ENCODE assay signal across 8 cellular contexts in genomic region chr15:67063689-67064606, GRCh38. TPM values are rescaled to one million over a fixed set of nuclear protein-coding genes. Genes with fewer than 3 reads are reported as not detected.
DNase-seq lines count a peak whose midpoint lies in the region; FAIRE-seq and TF ChIP-seq lines count a peak whose summit lies in the region.

No MANE protein-coding gene starts in this region.

- H3K36me3 Mint-ChIP-seq in progenitor cell of endocrine pancreas (ENCODE audit: insufficient read depth): no peaks in the 10 kb centered on the region

- no peaks in the 10 kb centered on the region for H3K36me3 ChIP-seq in HEK293 (ENCODE audit: control insufficient read depth in 2 of 2, insufficient read depth in 1 of 2, low read length in 2 of 2)
- H3K36me3 ChIP-seq in esophagus muscularis mucosa: no peaks in the 10 kb centered on the region

- H3K4me3 ChIP-seq in HEK293 (ENCODE audit: low read depth, low read length) (peak overlapping the region; percentile 4), esophagus muscularis mucosa (peak overlapping the region in 2 of 4 donors; percentile 61 to 92)

- no peak for FAIRE-seq in GM12891 (lab: Jason Lieb, UNC)

- intact Hi-C loops in esophagus muscularis mucosa (cut with DNase I): loop anchor here (2.0 kb wide), 1 partner anchor 189 kb away; no protein-coding TSS in a partner anchor

- peak overlapping the region; percentile 90 for H3K27ac Mint-ChIP-seq in progenitor cell of endocrine pancreas

- H3K4me1 ChIP-seq in HEK293 (ENCODE audit: control insufficient read depth, insufficient read depth, low read length): peaks cover 22% of the 10 kb centered on the region
- H3K4me1 ChIP-seq in esophagus muscularis mucosa: peaks cover 15 to 38% (median 30%) of the 10 kb centered on the region in 4 donors

- TF ChIP-seq EP300 in esophagus muscularis mucosa (IDR thresholded peaks at IDR 0.05): no peak

- H3K9me3 ChIP-seq in HEK293 (ENCODE audit: control insufficient read depth, insufficient read depth, low read depth, low read length) (no peaks in the 10 kb centered on the region), esophagus muscularis mucosa (no peaks in the 10 kb centered on the region)

- WGBS in esophagus muscularis mucosa: 81% methylated on average over 29 of the region's 33 CpGs

- no peak for TF ChIP-seq POLR2A in esophagus muscularis mucosa (IDR thresholded peaks at IDR 0.05; ENCODE audit: low read depth)
- no peak for TF ChIP-seq POLR2A in GM12891 (IDR thresholded peaks at IDR 0.05; ENCODE audit: low read depth, low read length)

- H3K4me3 Mint-ChIP-seq in progenitor cell of endocrine pancreas (ENCODE audit: low read depth): peak overlapping the region; percentile 65

- DNase-seq in SIG-M5 (lab: John Stamatoyannopoulos, UW): peak; percentile 26
- no peak for DNase-seq in esophagus muscularis mucosa (ENCODE audit: extremely low spot score)
- peak; percentile 20 for DNase-seq in progenitor cell of endocrine pancreas (ENCODE audit: low spot score, unreplicated experiment)
- DNase-seq in ureter (ENCODE audit: low spot score): no peak
- no peak for DNase-seq in COR-L47 (lab: John Stamatoyannopoulos, UW)
- no peak for DNase-seq in GM12891 (ENCODE audit: insufficient read length, low spot score)
- DNase-seq in NCI-H1694 (lab: John Stamatoyannopoulos, UW): no peak

- CTCF ChIA-PET in HEK293 (lab: Yijun Ruan, JAX): interaction anchor here (0.5 to 1.1 kb wide), 9 partner anchors 16 to 731 kb away, joined by 3 read pairs; no protein-coding TSS in a partner anchor

- no peaks in the 10 kb centered on the region for H3K9me3 Mint-ChIP-seq in progenitor cell of endocrine pancreas (ENCODE audit: low read depth)

- peaks cover 50% of the 10 kb centered on the region for H3K4me1 Mint-ChIP-seq in progenitor cell of endocrine pancreas (ENCODE audit: low read depth)

- H3K27ac ChIP-seq in HEK293 (ENCODE audit: extremely low read depth, low read depth, low read length) (peak overlapping the region; percentile 98), esophagus muscularis mucosa (replicated peaks in 1 of 4) (peak overlapping the region; percentile 83 to 94 (median 90))

- TF ChIP-seq CTCF in HEK293 (tag by site-specific recombination; IDR thresholded peaks at IDR 0.05) (no peak), esophagus muscularis mucosa (IDR thresholded peaks at IDR 0.05) (no peak), progenitor cell of endocrine pancreas (IDR thresholded peaks at IDR 0.05; ENCODE audit: unreplicated experiment) (no peak)

- H3K27me3 Mint-ChIP-seq in progenitor cell of endocrine pancreas: no peaks in the 10 kb centered on the region

- POLR2A ChIA-PET in HEK293 (lab: Yijun Ruan, JAX): interaction anchor here (0.6 to 2.0 kb wide), 11 partner anchors 14 to 353 kb away, joined by 3 to 18 read pairs (median 4); no protein-coding TSS in a partner anchor

- no peaks in the 10 kb centered on the region for H3K27me3 ChIP-seq in esophagus muscularis mucosa

TF ChIP-seq in HEK293, 187 proteins besides CTCF, POLR2A, EP300 and RAD21 (continues in another document):
- TF ChIP-seq TRIM28 (IDR thresholded peaks at IDR 0.05; ENCODE audit: borderline replicate concordance, low read length) (peak; percentile 93), ZBTB6 (tag by site-specific recombination; IDR thresholded peaks at IDR 0.05) (0 out of 2 replicates have a peak, but pooled peaks have one; percentile 10), ZNF184 (tag by site-specific recombination; IDR thresholded peaks at IDR 0.05) (peak; percentile 15; the same call in 1 of the 2 replicates), ZNF76 (tag by site-specific recombination; IDR thresholded peaks at IDR 0.05; ENCODE audit: borderline replicate concordance, low read depth) (peak; percentile 75; the same call in 1 of the 2 replicates), ZFP37 (tag by site-specific recombination; IDR thresholded peaks at IDR 0.05) (peak; percentile 94), PRDM4 (tag by site-specific recombination; IDR thresholded peaks at IDR 0.05) (peak; percentile 91), ZBTB48 (tag by site-specific recombination; IDR thresholded peaks at IDR 0.05) (peak; percentile 76), ZNF175 (tag by site-specific recombination; IDR thresholded peaks at IDR 0.05) (no peak), SALL2 (tag by site-specific recombination; IDR thresholded peaks at IDR 0.05; ENCODE audit: borderline replicate concordance) (no peak), ZNF837 (tag by site-specific recombination; IDR thresholded peaks at IDR 0.05) (peak; percentile 96; the same call in 1 of the 2 replicates)

TF ChIP-seq in GM12891, 5 proteins besides CTCF, POLR2A, EP300 and RAD21:
- TF ChIP-seq SPI1 (IDR thresholded peaks at IDR 0.05; ENCODE audit: low read depth, low read length): no peak
- no peak for TF ChIP-seq TAF1 (IDR thresholded peaks at IDR 0.05; ENCODE audit: low read depth, low read length)
- no peak for TF ChIP-seq PAX5 (IDR thresholded peaks at IDR 0.05; ENCODE audit: insufficient read depth, low read length, severe bottlenecking)
- no peak for TF ChIP-seq POLR2AphosphoS5 (IDR thresholded peaks at IDR 0.05; ENCODE audit: low read depth, low read length)
- TF ChIP-seq POU2F2 (IDR thresholded peaks at IDR 0.05; ENCODE audit: low read depth, low read length): no peak

RNA-seq across cellular contexts. Expression of gene SMAD3, which starts 1.5 kb away (rescaled TPM):
- total RNA-seq in esophagus muscularis mucosa (10 to 100 TPM; 21.2 to 32.3 (median 24.2) TPM), progenitor cell of endocrine pancreas (49.9 and 51.3 TPM in 2 replicates), ureter (124 TPM)
- polyA plus RNA-seq in GM12891 (2012; ENCODE audit: low read depth, missing spikeins): 36.4 TPM

Comparison
In these comparisons a context has a peak if more than half of its experiments do, and no peak if none do; other contexts are left out.
1. DNase-seq: peak in SIG-M5 (single experiment) and progenitor cell of endocrine pancreas (single experiment); none in esophagus muscularis mucosa (single experiment), ureter (single experiment), COR-L47 (single experiment), GM12891 (single experiment) and NCI-H1694 (single experiment).